In genomic region chr4:183261953-183262775, GRCh38 we compare ENCODE assay signal across 9 cellular contexts. TPM values are rescaled to one million over a fixed set of nuclear protein-coding genes. Genes with fewer than 3 reads are reported as not detected.
DNase-seq lines count a peak whose midpoint lies in the region; ATAC-seq, FAIRE-seq and TF ChIP-seq lines count a peak whose summit lies in the region.
"Had no signal": no experiment of that assay in that cellular context is flagged by ENCODE, and none has a peak within 500 bp of the region (broad histone marks: within the 10 kb centered on the region; RNA-seq: fewer than 3 reads in every experiment).

No MANE protein-coding gene starts in this region.

- 57% methylated on average over 7 of the region's 7 CpGs; no CpG with 5 or more reads in 1 of the 2 experiments for WGBS in H1 (ENCODE audit: extremely low coverage in 1 of 2, insufficient coverage in 1 of 2, insufficient read length in 1 of 2, insufficient replicate concordance in 2 of 2, low coverage in 1 of 2, low lambda C conversion rate in 2 of 2, missing lambda C conversion rate in 1 of 2), 2 experiments
- WGBS in mesenchymal stem cell, result 30% methylated on average over 6 of the region's 7 CpGs

- POLR2A ChIA-PET in H1 (lab: Charles Lee; ENCODE audit: partially characterized antibody), result interaction anchor here (0.5 to 1.3 kb wide), 3 partner anchors 156 to 188 kb away, joined by 3 to 7 read pairs (median 4); partner anchors contain the start of gene WWC2

- H3K79me1 ChIP-seq in H1 (ENCODE audit: low read depth, low read length), result no peaks in the 10 kb centered on the region; the same call in 1 of the 2 replicates
- peaks cover 23% of the 10 kb centered on the region for H3K79me1 ChIP-seq in mesenchymal stem cell (replicated peaks; ENCODE audit: low read length, poor library complexity, severe bottlenecking)

- no peak overlapping the region for H2AK5ac ChIP-seq in H1 (ENCODE audit: low read depth, low read length)
- H2AK5ac ChIP-seq in mesenchymal stem cell (ENCODE audit: low read length, severe bottlenecking), result peak overlapping the region; percentile 27

- H3K9me3 ChIP-seq in H1 (ENCODE audit: insufficient read depth in 2 of 2, low read depth in 1 of 2, low read length in 1 of 2) (no peaks in the 10 kb centered on the region), mesenchymal stem cell (ENCODE audit: control insufficient read depth, low read length) (no peaks in the 10 kb centered on the region)

- H4K8ac ChIP-seq in H1 (ENCODE audit: extremely low read depth, insufficient read depth, low read length), result 0 out of 2 replicates have a peak overlapping the region, but pooled peaks have one; percentile 40
- no peak overlapping the region for H4K8ac ChIP-seq in mesenchymal stem cell (ENCODE audit: low read length)

- H3K23ac ChIP-seq in H1 (ENCODE audit: insufficient read length) (no peak overlapping the region), mesenchymal stem cell (ENCODE audit: low read length in 2 of 2) (no peak overlapping the region)

- H3K27me3 ChIP-seq in H1 (replicated peaks in 1 of 4; ENCODE audit: control insufficient read depth in 3 of 4, extremely low read depth in 1 of 4, insufficient read depth in 3 of 4, low read length in 3 of 4) (no peaks in the 10 kb centered on the region), mesenchymal stem cell (ENCODE audit: control insufficient read depth in 1 of 2, insufficient read depth in 1 of 2, low read length in 2 of 2) (no peaks in the 10 kb centered on the region)

- TF ChIP-seq RAD21 in H1 (IDR thresholded peaks at IDR 0.05 in 1 of 2, conservative IDR thresholded peaks at IDR 0.05 in 1 of 2; ENCODE audit: low read depth in 2 of 2, low read length in 2 of 2), result peak; percentile 88 to 93

- peaks cover 11 to 14% of the 10 kb centered on the region in 2 donors for H3K36me3 Mint-ChIP-seq in CD14-positive monocyte

- H3K4me3 Mint-ChIP-seq in CD14-positive monocyte, result no peak overlapping the region
- H3K4me3 Mint-ChIP-seq: activated naive CD8-positive, alpha-beta T cell had no signal

- H3K79me2 ChIP-seq in H1 (ENCODE audit: control insufficient read depth in 1 of 2, insufficient read depth in 2 of 2, low read length in 2 of 2), result peaks cover 0 to 7% of the 10 kb centered on the region in 2 experiments; a peak in 1 of 4 replicates

- H3K4me3 ChIP-seq in H1 (ENCODE audit: extremely low read depth in 1 of 4, insufficient read depth in 2 of 4, low read depth in 3 of 4, low read length in 4 of 4), result no peak overlapping the region
- H3K4me3 ChIP-seq in mesenchymal stem cell (ENCODE audit: insufficient read depth in 1 of 2, low read depth in 1 of 2, low read length in 2 of 2), result no peak overlapping the region

- H4K5ac ChIP-seq in H1 (ENCODE audit: insufficient read length, low read depth, low read length), result no peak overlapping the region

- H2AFZ ChIP-seq in H1 (ENCODE audit: low read length) (no peak overlapping the region), mesenchymal stem cell (ENCODE audit: low read depth, low read length) (no peak overlapping the region)

- no peak overlapping the region for H3K14ac ChIP-seq in H1 (ENCODE audit: insufficient read length)
- H3K14ac ChIP-seq in mesenchymal stem cell (ENCODE audit: low read length in 2 of 2), result no peak overlapping the region

- peak overlapping the region in 2 of 7 donors; percentile 13 to 22 for H3K27ac Mint-ChIP-seq in CD14-positive monocyte
- H3K27ac Mint-ChIP-seq: activated naive CD8-positive, alpha-beta T cell had no signal

- H3K4me1 ChIP-seq in H1 (replicated peaks in 1 of 4; ENCODE audit: control insufficient read depth in 3 of 4, insufficient read depth in 4 of 4, low read length in 3 of 4) (peaks cover 0 to 11% (median 2%) of the 10 kb centered on the region in 4 experiments; a peak in 3 of 7 replicates), mesenchymal stem cell (ENCODE audit: control insufficient read depth, insufficient read depth, low read depth, low read length) (peaks cover 15% of the 10 kb centered on the region)

- H2BK15ac ChIP-seq in H1 (ENCODE audit: low read length), result no peak overlapping the region
- H2BK15ac ChIP-seq in mesenchymal stem cell (ENCODE audit: low read depth, poor library complexity, severe bottlenecking), result no peak overlapping the region

- H3K27ac ChIP-seq in H1 (ENCODE audit: low read depth, low read length) (no peak overlapping the region), mesenchymal stem cell (ENCODE audit: low read length, poor library complexity, severe bottlenecking) (peak overlapping the region; percentile 68)

- no peaks in the 10 kb centered on the region for H3K23me2 ChIP-seq in H1 (ENCODE audit: low read depth, low read length)

- H3K27me3 Mint-ChIP-seq in CD14-positive monocyte (ENCODE audit: low read depth in 3 of 3), result no peaks in the 10 kb centered on the region
- H3K27me3 Mint-ChIP-seq: activated naive CD8-positive, alpha-beta T cell had no signal

- H3K4me1 Mint-ChIP-seq in CD14-positive monocyte, result peaks cover 5% of the 10 kb centered on the region

- peak; percentile 91 for ATAC-seq in GM19324 (IDR thresholded peaks at IDR 0.05; ENCODE audit: low FRiP score, unreplicated experiment)
- ATAC-seq in HG03432 (IDR thresholded peaks at IDR 0.05; ENCODE audit: unreplicated experiment), result peak; percentile 91

- peak; percentile 94 for FAIRE-seq in H1 (lab: Jason Lieb, UNC)

- H3K9me3 Mint-ChIP-seq in CD14-positive monocyte, result peaks cover 0 to 2% (median 0%) of the 10 kb centered on the region in 7 donors

- no peak overlapping the region for H2BK5ac ChIP-seq in H1 (ENCODE audit: low read depth, low read length)
- H2BK5ac ChIP-seq in mesenchymal stem cell (ENCODE audit: low read depth, low read length, poor library complexity, severe bottlenecking), result no peak overlapping the region

- peaks cover 4 to 50% (median 33%) of the 10 kb centered on the region in 4 experiments; a peak in 7 of 8 replicates for H3K36me3 ChIP-seq in H1 (ENCODE audit: control insufficient read depth in 2 of 4, insufficient read depth in 4 of 4, low read length in 3 of 4)
- peaks cover 16 to 53% of the 10 kb centered on the region in 2 experiments for H3K36me3 ChIP-seq in mesenchymal stem cell (ENCODE audit: control insufficient read depth in 1 of 2, insufficient read depth in 2 of 2, low read depth in 1 of 2, low read length in 2 of 2)

- H3K56ac ChIP-seq in H1 (replicated peaks; ENCODE audit: insufficient read length, low read depth, low read length), result no peak overlapping the region

- no peak overlapping the region for H3K9ac ChIP-seq in H1 (replicated peaks in 1 of 4; ENCODE audit: extremely low read depth in 1 of 4, low read depth in 3 of 4, low read length in 3 of 4)
- H3K9ac ChIP-seq in mesenchymal stem cell (ENCODE audit: low read length), result peak overlapping the region; percentile 43

- no peak overlapping the region for H4K91ac ChIP-seq in H1 (replicated peaks; ENCODE audit: insufficient read length, low read length)
- no peak overlapping the region for H4K91ac ChIP-seq in mesenchymal stem cell (ENCODE audit: low read length)

- H2BK120ac ChIP-seq in H1 (replicated peaks; ENCODE audit: low read depth, low read length) (no peak overlapping the region), mesenchymal stem cell (ENCODE audit: low read depth, low read length) (no peak overlapping the region)

- no peak overlapping the region for H3K4ac ChIP-seq in H1 (replicated peaks; ENCODE audit: insufficient read length, low read depth, low read length)
- H3K4ac ChIP-seq in mesenchymal stem cell (ENCODE audit: low read depth in 1 of 2, low read length in 2 of 2), result no peak overlapping the region

- H3K18ac ChIP-seq in H1 (ENCODE audit: extremely low read depth, low read length), result no peak overlapping the region
- H3K18ac ChIP-seq in mesenchymal stem cell (ENCODE audit: low read depth in 1 of 2, low read length in 2 of 2), result no peak overlapping the region

- H4K20me1 ChIP-seq in H1 (replicated peaks in 1 of 2; ENCODE audit: control insufficient read depth in 1 of 2, insufficient read depth in 2 of 2, low read length in 2 of 2), result peaks cover 0 to 2% of the 10 kb centered on the region in 2 experiments

- intact Hi-C loops in CD14-positive monocyte (cut with micrococcal nuclease), result loop anchor here (1.0 to 5.0 kb wide), 3 partner anchors 189 to 325 kb away; no protein-coding TSS in a partner anchor

- TF ChIP-seq EP300 in H1 (IDR thresholded peaks at IDR 0.05; ENCODE audit: borderline replicate concordance in 1 of 2, low read depth in 2 of 2, low read length in 2 of 2), result no peak

- CTCF ChIA-PET in H1 (lab: Charles Lee; ENCODE audit: partially characterized antibody), result interaction anchor here (0.6 to 7.5 kb wide), 96 partner anchors 8 to 1024 kb away, joined by 3 to 113 read pairs (median 4); partner anchors contain the start of gene WWC2

- peak; percentile 75 for TF ChIP-seq CTCF in CD14-positive monocyte (IDR thresholded peaks at IDR 0.05)
- peak; percentile 64 to 90 (median 86) for TF ChIP-seq CTCF in H1 (IDR thresholded peaks at IDR 0.05; ENCODE audit: control extremely low read depth in 1 of 3, insufficient read depth in 1 of 3, low read depth in 1 of 3, low read length in 3 of 3)

- no peak for TF ChIP-seq POLR2A in H1 (IDR thresholded peaks at IDR 0.05; ENCODE audit: control extremely low read depth in 1 of 2, low read depth in 2 of 2, low read length in 2 of 2)

- H2BK12ac ChIP-seq in H1 (ENCODE audit: low read depth, low read length) (no peak overlapping the region), mesenchymal stem cell (ENCODE audit: low read length in 2 of 2) (peak overlapping the region in 1 of 2 experiments; percentile 65)

- no peak overlapping the region for H3K4me2 ChIP-seq in H1 (ENCODE audit: insufficient read depth in 1 of 2, low read depth in 2 of 2, low read length in 2 of 2)
- no peak overlapping the region for H3K4me2 ChIP-seq in mesenchymal stem cell (ENCODE audit: low read length, poor library complexity, severe bottlenecking)

- H2BK20ac ChIP-seq in H1 (ENCODE audit: low read length), result no peak overlapping the region

- DNase-seq in CD14-positive monocyte (ENCODE audit: low spot score) (peak; percentile 73), NCI-H82 (lab: John Stamatoyannopoulos, UW) (peak; percentile 80), H1 (ENCODE audit: low read depth in 1 of 2, low spot score in 2 of 2) (peak; percentile 38 to 89), mesenchymal stem cell (peak; percentile 90)
- peak; percentile 17 to 43 for DNase-seq in activated CD8-positive, alpha-beta memory T cell treated with anti-CD3 and anti-CD28 coated beads for 1 hour (ENCODE audit: extremely low read depth in 1 of 2, low read depth in 1 of 2)
- DNase-seq in stimulated activated CD8-positive, alpha-beta memory T cell treated with anti-CD3 and anti-CD28 coated beads, Interleukin-15, amount 100 ng/mL, for 48 hours (ENCODE audit: low read depth in 2 of 2), result peak; percentile 32 to 49

RNA-seq across cellular contexts. Expression of gene CLDN22, which starts 57.9 kb away (rescaled TPM):
- polyA plus RNA-seq in CD14-positive monocyte, result not detected
- not detected in 2 replicates for total RNA-seq in H1 (2021; fragmentation: NEBNext Ultra II Directional; extraction: Animal tissue kit (Norgen Biotek cat#: 25700))
- not detected in 2 replicates for polyA plus RNA-seq in H1 (2011; rRNA removed)
- not detected for polyA plus RNA-seq in H1 (2011; cell fraction: cytosol; rRNA removed)
- polyA plus RNA-seq in H1 (2011; cell fraction: nucleus; rRNA removed), result not detected
- polyA plus RNA-seq in H1 (2012, experiment 1 of 2), result 0.34 to 1.2 TPM (median 0.40 TPM) in 3 of 4 replicates, not detected in the other
- not detected for polyA plus RNA-seq in H1 (2012, experiment 2 of 2)
- not detected for polyA plus RNA-seq in H1 (2013, experiment 1 of 2)
- not detected for polyA plus RNA-seq in H1 (2013, experiment 2 of 2)
- not detected in 2 replicates for polyA minus RNA-seq in H1 (2011; rRNA and poly(A)+ RNA removed)
- not detected for polyA minus RNA-seq in H1 (2011; cell fraction: cytosol; rRNA and poly(A)+ RNA removed)
- 0.30 TPM for polyA minus RNA-seq in H1 (2011; cell fraction: nucleus; rRNA and poly(A)+ RNA removed)
- polyA plus RNA-seq in mesenchymal stem cell (2013, experiment 1 of 2), result 0.03 TPM
- not detected for polyA plus RNA-seq in mesenchymal stem cell (2013, experiment 2 of 2)

Comparison
In these comparisons a context has a peak if more than half of its experiments do, and no peak if none do; other contexts are left out.
1. DNase-seq: peak in every context shown above with its lines; median percentile 90 in mesenchymal stem cell; 80 in NCI-H82; 73 in CD14-positive monocyte; 64 in H1; 40 in stimulated activated CD8-positive, alpha-beta memory T cell treated with anti-CD3 and anti-CD28 coated beads, Interleukin-15, amount 100 ng/mL, for 48 hours; 30 in activated CD8-positive, alpha-beta memory T cell treated with anti-CD3 and anti-CD28 coated beads for 1 hour.